Comparison of ENCODE assay signal across 9 cellular contexts in genomic region chr5:78920604-78921003, GRCh38.
A peak's percentile ranks its signal among the peaks of the same experiment; 100 is the strongest.
DNase-seq lines count a peak whose midpoint lies in the region; ATAC-seq and TF ChIP-seq lines count a peak whose summit lies in the region.
"Had no signal": no experiment of that assay in that cellular context is flagged by ENCODE, and none has a peak within 500 bp of the region (broad histone marks: within the 10 kb centered on the region; RNA-seq: fewer than 3 reads in every experiment).

No MANE protein-coding gene starts in this region.

- peak; percentile 40 for DNase-seq in GM03348 (ENCODE audit: low spot score)
- DNase-seq in MV-4-11 (lab: John Stamatoyannopoulos, UW), result peak; percentile 34
- peak; percentile 20 for DNase-seq in cerebellar cortex (ENCODE audit: low spot score)
- DNase-seq in nephron progenitor cell, result no peak
- no peak for DNase-seq in OCI-M2 (lab: John Stamatoyannopoulos, UW; ENCODE audit: unreplicated experiment)
- no peak for DNase-seq in T-helper 1 cell
- DNase-seq: NCI-H2107 had no signal

- H3K9me3 Mint-ChIP-seq in nephron progenitor cell, result no peaks in the 10 kb centered on the region

- H3K36me3 Mint-ChIP-seq in nephron progenitor cell (ENCODE audit: low read depth), result no peaks in the 10 kb centered on the region

- TF ChIP-seq CTCF in nephron progenitor cell (IDR thresholded peaks at IDR 0.05), result peak; percentile 27

- peaks cover 31% of the 10 kb centered on the region for H3K4me1 Mint-ChIP-seq in nephron progenitor cell

- peak overlapping the region; percentile 64 for H3K27ac Mint-ChIP-seq in nephron progenitor cell

- no peak for ATAC-seq in activated CD4-positive, CD25-positive, alpha-beta regulatory T cell treated with anti-CD3 and anti-CD28 coated beads, Interleukin-2, amount 50 U/mL, for 24 hours
- no peak for ATAC-seq in HG02678 (IDR thresholded peaks at IDR 0.05; ENCODE audit: unreplicated experiment)

- H3K27me3 Mint-ChIP-seq in nephron progenitor cell (ENCODE audit: low read depth, poor library complexity), result no peaks in the 10 kb centered on the region

- H3K4me3 Mint-ChIP-seq in nephron progenitor cell, result no peak overlapping the region

Comparison
In these comparisons a context has a peak if more than half of its experiments do, and no peak if none do; other contexts are left out.
1. DNase-seq: peak in GM03348 (single experiment), MV-4-11 (single experiment) and cerebellar cortex (single experiment); none in nephron progenitor cell (single experiment), OCI-M2 (single experiment) and T-helper 1 cell (0 of 5).